8 cellular contexts compared by ENCODE assay signal in genomic region chr7:1028775-1029636, GRCh38. TPM values are rescaled to one million over a fixed set of nuclear protein-coding genes. Genes with fewer than 3 reads are reported as not detected.
DNase-seq lines count a peak whose midpoint lies in the region; TF ChIP-seq lines count a peak whose summit lies in the region.

No MANE protein-coding gene starts in this region.

- no peak for TF ChIP-seq CTCF in foreskin fibroblast (IDR thresholded peaks at IDR 0.05; ENCODE audit: low read depth, low read length)
- TF ChIP-seq CTCF in neural cell (IDR thresholded peaks at IDR 0.05; ENCODE audit: poor library complexity, severe bottlenecking) = no peak

- peaks cover 13% of the 10 kb centered on the region for H4K20me1 ChIP-seq in neural cell (ENCODE audit: insufficient read depth)

- peak overlapping the region; percentile 88 for H3K9ac ChIP-seq in neural cell (ENCODE audit: low read length)

- no peak for TF ChIP-seq RAD21 in neural cell (conservative IDR thresholded peaks at IDR 0.05)

- peak overlapping the region; percentile 92 for H3K27ac ChIP-seq in neural cell (ENCODE audit: low read length)

- H3K4me2 ChIP-seq in neural cell (ENCODE audit: low read length) = peak overlapping the region; percentile 65

- H3K36me3 ChIP-seq in neural cell (ENCODE audit: insufficient read depth, low read length) = peaks cover 11% of the 10 kb centered on the region

- H3K27me3 ChIP-seq in neural cell (ENCODE audit: insufficient read depth, low read depth, low read length) = no peaks in the 10 kb centered on the region

- DNase-seq in DMS 273 treated with DMSO at 0.1 percent for 48 hours (lab: John Stamatoyannopoulos, UW) (peak; percentile 74), HS-5 (ENCODE audit: low read depth) (peak; percentile 81), SHP77 (lab: John Stamatoyannopoulos, UW) (peak; percentile 88 to 92), foreskin fibroblast (peak; percentile 93 to 96), stromal cell of bone marrow (ENCODE audit: low read depth) (peak; percentile 93), NCI-H1694 (lab: John Stamatoyannopoulos, UW) (no peak)
- peak; percentile 38 for DNase-seq in activated gamma-delta T cell treated with anti-CD3 and anti-CD28 coated beads, Interleukin-2, amount 50 U/mL, for 16 hours (ENCODE audit: low read depth)

- peak overlapping the region; percentile 69 for H2AFZ ChIP-seq in neural cell (ENCODE audit: low read depth, low read length)

- TF ChIP-seq EP300 in neural cell (conservative IDR thresholded peaks at IDR 0.05; ENCODE audit: poor library complexity, severe bottlenecking) = no peak

- no peaks in the 10 kb centered on the region for H3K9me2 ChIP-seq in neural cell (ENCODE audit: insufficient read depth, low read length)

- no peaks in the 10 kb centered on the region for H3F3A ChIP-seq in neural cell (ENCODE audit: insufficient read depth, low read length, poor library complexity, severe bottlenecking)

- H3K9me3 ChIP-seq in neural cell (ENCODE audit: low read length) = no peaks in the 10 kb centered on the region

- peak overlapping the region; percentile 43 to 66 for H3K4me3 ChIP-seq in foreskin fibroblast (ENCODE audit: low read depth in 1 of 2, low read length in 2 of 2)
- peak overlapping the region; percentile 91 for H3K4me3 ChIP-seq in neural cell (ENCODE audit: low read length)

- peaks cover 47% of the 10 kb centered on the region for H3K79me2 ChIP-seq in neural cell (replicated peaks; ENCODE audit: insufficient read depth, low read length)

TF ChIP-seq in neural cell, 6 proteins besides CTCF, POLR2A, EP300 and RAD21:
- TF ChIP-seq MXI1 (conservative IDR thresholded peaks at IDR 0.05; ENCODE audit: poor library complexity, severe bottlenecking) (no peak), EZH2 (IDR thresholded peaks at IDR 0.05; ENCODE audit: borderline replicate concordance, insufficient read depth, low read length, poor library complexity, severe bottlenecking) (no peak), SMC3 (conservative IDR thresholded peaks at IDR 0.05; ENCODE audit: poor library complexity) (no peak), REST (IDR thresholded peaks at IDR 0.05; ENCODE audit: borderline replicate concordance) (no peak), POLR2AphosphoS5 (IDR thresholded peaks at IDR 0.05) (no peak), TAF1 (IDR thresholded peaks at IDR 0.05; ENCODE audit: low read depth) (no peak)

RNA-seq across cellular contexts. Expression of gene GPR146, which starts 15.3 kb away (rescaled TPM):
- polyA plus RNA-seq in neural cell = not detected in 2 replicates
- 0.97 TPM in 1 of 2 replicates, not detected in the other for polyA minus RNA-seq in neural cell

RNA-seq across cellular contexts. Expression of gene CYP2W1, which starts 46.0 kb away (rescaled TPM):
- not detected in 2 replicates for polyA plus RNA-seq in neural cell
- not detected in 2 replicates for polyA minus RNA-seq in neural cell

RNA-seq across cellular contexts. Expression of gene COX19, which starts 53.7 kb away (rescaled TPM):
- 16.0 and 25.9 TPM in 2 replicates for polyA plus RNA-seq in neural cell
- 18.6 and 21.9 TPM in 2 replicates for polyA minus RNA-seq in neural cell

RNA-seq across cellular contexts. Expression of gene GPER1, which starts 58.9 kb away (rescaled TPM):
- not detected in 2 replicates for polyA plus RNA-seq in neural cell
- not detected in 2 replicates for polyA minus RNA-seq in neural cell
